ENCODE assay signal across 1 cellular context in genomic region chr9:86126998-86127972, GRCh38.
TF ChIP-seq lines count a peak whose summit lies in the region.

No MANE protein-coding gene starts in this region.

TF ChIP-seq in HepG2, 621 proteins besides CTCF, POLR2A, EP300 and RAD21 (continued from another document):
- TF ChIP-seq ZNF646 (CRISPR knock-in tag; IDR thresholded peaks at IDR 0.05) = no peak
- TF ChIP-seq ARID4A (CRISPR knock-in tag; IDR thresholded peaks at IDR 0.05; ENCODE audit: borderline replicate concordance) = no peak
- TF ChIP-seq ZFP1 (CRISPR knock-in tag; IDR thresholded peaks at IDR 0.05) = no peak
- peak; percentile 74 for TF ChIP-seq RFX1 (IDR thresholded peaks at IDR 0.05)
- 0 out of 2 replicates have a peak, but pooled peaks have one; percentile 12 for TF ChIP-seq RFX5 (IDR thresholded peaks at IDR 0.05; ENCODE audit: low read depth, low read length)
- no peak for TF ChIP-seq HNRNPL (IDR thresholded peaks at IDR 0.05; ENCODE audit: low read depth, low read length)
